23 cellular contexts compared by ENCODE assay signal in the genomic region with DNA sequence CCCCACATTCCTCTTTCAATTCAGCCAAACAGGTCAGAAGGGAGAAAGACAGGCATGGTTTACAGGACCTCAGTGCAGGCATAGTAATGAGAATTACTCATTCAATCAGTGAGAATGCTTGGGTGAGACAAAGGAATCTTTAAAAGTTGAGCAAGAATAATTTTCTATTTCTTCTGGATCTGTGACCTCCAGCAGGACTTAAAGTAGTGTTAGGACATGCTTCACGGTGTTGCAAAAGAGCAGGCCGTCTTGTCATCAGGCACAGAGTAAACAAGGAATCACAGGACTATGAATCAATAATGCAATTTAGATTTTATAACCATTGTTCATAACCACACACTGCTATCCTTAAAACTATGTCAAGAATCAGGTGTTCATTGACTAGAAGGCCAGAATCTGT.
A peak's percentile ranks its signal among the peaks of the same experiment; 100 is the strongest.
DNase-seq lines count a peak whose midpoint lies in the region; ATAC-seq, FAIRE-seq and TF ChIP-seq lines count a peak whose summit lies in the region.
"Had no signal": no experiment of that assay in that cellular context is flagged by ENCODE, and none has a peak within 500 bp of the region (broad histone marks: within the 10 kb centered on the region; RNA-seq: fewer than 3 reads in every experiment).

No MANE protein-coding gene starts in this region.

- 73% methylated on average over 2 of the region's 2 CpGs for WGBS in mesenchymal stem cell

- no peaks in the 10 kb centered on the region for H3K4me1 ChIP-seq in mesenchymal stem cell (ENCODE audit: control insufficient read depth, insufficient read depth, low read depth, low read length)
- H3K4me1 ChIP-seq: testis had no signal

- H3K4me3 ChIP-seq in mesenchymal stem cell (ENCODE audit: insufficient read depth in 1 of 2, low read depth in 1 of 2, low read length in 2 of 2), result no peak overlapping the region
- H3K4me3 ChIP-seq: testis had no signal

- H3K4me3 Mint-ChIP-seq in natural killer cell, result no peak overlapping the region
- H3K4me3 Mint-ChIP-seq: activated naive CD8-positive, alpha-beta T cell treated with anti-CD3 and anti-CD28 coated beads, Interleukin-2, amount 50 U/mL, for 24 hours; activated T-cell treated with anti-CD3 and anti-CD28 coated beads, Interleukin-2, amount 50 U/mL, for 72 hours; naive thymus-derived CD4-positive, alpha-beta T cell had no signal

- H2BK5ac ChIP-seq in mesenchymal stem cell (ENCODE audit: low read depth, low read length, poor library complexity, severe bottlenecking), result no peak overlapping the region

- no peaks in the 10 kb centered on the region for H3K9me3 ChIP-seq in mesenchymal stem cell (ENCODE audit: control insufficient read depth, low read length)
- H3K9me3 ChIP-seq: testis had no signal

- no peak for TF ChIP-seq CTCF in natural killer cell (IDR thresholded peaks at IDR 0.05)

- H2BK12ac ChIP-seq in mesenchymal stem cell (ENCODE audit: low read length in 2 of 2), result no peak overlapping the region

- no peak overlapping the region for H3K27ac ChIP-seq in mesenchymal stem cell (ENCODE audit: low read length, poor library complexity, severe bottlenecking)
- H3K27ac ChIP-seq: testis had no signal

- no peaks in the 10 kb centered on the region for H3K36me3 ChIP-seq in mesenchymal stem cell (ENCODE audit: control insufficient read depth in 1 of 2, insufficient read depth in 2 of 2, low read depth in 1 of 2, low read length in 2 of 2)

- ATAC-seq in GM18858 (IDR thresholded peaks at IDR 0.05; ENCODE audit: unreplicated experiment), result no peak
- no peak for ATAC-seq in natural killer cell
- ATAC-seq: activated naive CD8-positive, alpha-beta T cell treated with anti-CD3 and anti-CD28 coated beads, Interleukin-2, amount 50 U/mL, for 24 hours; activated T-cell treated with anti-CD3 and anti-CD28 coated beads, Interleukin-2, amount 50 U/mL, for 72 hours; left ventricle myocardium superior; naive thymus-derived CD4-positive, alpha-beta T cell had no signal

- H4K91ac ChIP-seq in mesenchymal stem cell (ENCODE audit: low read length), result no peak overlapping the region

- peaks cover under 1 to 2% of the 10 kb centered on the region in 2 donors for H3K9me3 Mint-ChIP-seq in natural killer cell
- H3K9me3 Mint-ChIP-seq: activated naive CD8-positive, alpha-beta T cell treated with anti-CD3 and anti-CD28 coated beads, Interleukin-2, amount 50 U/mL, for 24 hours had no signal

- no peak overlapping the region for H4K8ac ChIP-seq in mesenchymal stem cell (ENCODE audit: low read length)

- H2BK120ac ChIP-seq in mesenchymal stem cell (ENCODE audit: low read depth, low read length), result no peak overlapping the region

- H3K79me1 ChIP-seq in mesenchymal stem cell (replicated peaks; ENCODE audit: low read length, poor library complexity, severe bottlenecking), result no peaks in the 10 kb centered on the region

- H3K9ac ChIP-seq in mesenchymal stem cell (ENCODE audit: low read length), result no peak overlapping the region

- no peaks in the 10 kb centered on the region for H3K27me3 ChIP-seq in mesenchymal stem cell (ENCODE audit: control insufficient read depth in 1 of 2, insufficient read depth in 1 of 2, low read length in 2 of 2)
- H3K27me3 ChIP-seq: testis had no signal

- no peak overlapping the region for H2BK15ac ChIP-seq in mesenchymal stem cell (ENCODE audit: low read depth, poor library complexity, severe bottlenecking)

- H3K4me2 ChIP-seq in mesenchymal stem cell (ENCODE audit: low read length, poor library complexity, severe bottlenecking), result no peak overlapping the region

- H3K4me1 Mint-ChIP-seq in natural killer cell, result no peaks in the 10 kb centered on the region
- H3K4me1 Mint-ChIP-seq: activated naive CD8-positive, alpha-beta T cell treated with anti-CD3 and anti-CD28 coated beads, Interleukin-2, amount 50 U/mL, for 24 hours; naive thymus-derived CD4-positive, alpha-beta T cell had no signal

- DNase-seq in AG08395 (ENCODE audit: low spot score), result peak; percentile 18
- peak; percentile 3 for DNase-seq in HK-2 (ENCODE audit: unreplicated experiment)
- peak; percentile 0 for DNase-seq in mesenchymal stem cell
- DNase-seq in natural killer cell, result no peak
- no peak for DNase-seq in amniotic stem cell (lab: John Stamatoyannopoulos, UW)
- DNase-seq in activated CD8-positive, alpha-beta memory T cell treated with anti-CD3 and anti-CD28 coated beads, Interleukin-2, amount 50 U/mL, for 4 hours, result no peak
- DNase-seq: activated CD4-positive, alpha-beta T cell treated with anti-CD3 and anti-CD28 coated beads, Interleukin-2, amount 50 U/mL, for 48 hours; activated naive CD8-positive, alpha-beta T cell treated with anti-CD3 and anti-CD28 coated beads, Interleukin-2, amount 50 U/mL, for 24 hours; activated T-cell treated with anti-CD3 and anti-CD28 coated beads, Interleukin-2, amount 50 U/mL, for 72 hours; DMS 273 treated with DMSO at 0.1 percent for 48 hours; erythroblast; KG1; left ventricle myocardium superior; naive thymus-derived CD4-positive, alpha-beta T cell; NCI-H1436; NCI-H446; stimulated activated CD4-positive, alpha-beta T cell treated with anti-CD3 and anti-CD28 coated beads, Interleukin-2, amount 100 ng/mL, for 24 hours; stimulated activated CD8-positive, alpha-beta memory T cell treated with anti-CD3 and anti-CD28 coated beads, Interleukin-4, amount 100 ng/mL, for 48 hours; testis had no signal

- no peak overlapping the region for H2AFZ ChIP-seq in mesenchymal stem cell (ENCODE audit: low read depth, low read length)

- no peak overlapping the region for H2AK5ac ChIP-seq in mesenchymal stem cell (ENCODE audit: low read length, severe bottlenecking)

- intact Hi-C loops in natural killer cell (cut with micrococcal nuclease), result no loop called here

- H3K14ac ChIP-seq in mesenchymal stem cell (ENCODE audit: low read length in 2 of 2), result no peak overlapping the region

- no peak overlapping the region for H3K23ac ChIP-seq in mesenchymal stem cell (ENCODE audit: low read length in 2 of 2)

- FAIRE-seq in colon (lab: Jason Lieb, UNC), result peak; percentile 60
- FAIRE-seq: H54, TTC549 had no signal

- H3K27me3 Mint-ChIP-seq in natural killer cell (ENCODE audit: low read depth in 2 of 2), result no peaks in the 10 kb centered on the region
- H3K27me3 Mint-ChIP-seq: activated naive CD8-positive, alpha-beta T cell treated with anti-CD3 and anti-CD28 coated beads, Interleukin-2, amount 50 U/mL, for 24 hours; naive thymus-derived CD4-positive, alpha-beta T cell had no signal

- no peak overlapping the region for H3K27ac Mint-ChIP-seq in natural killer cell
- H3K27ac Mint-ChIP-seq: activated naive CD8-positive, alpha-beta T cell treated with anti-CD3 and anti-CD28 coated beads, Interleukin-2, amount 50 U/mL, for 24 hours; activated T-cell treated with anti-CD3 and anti-CD28 coated beads, Interleukin-2, amount 50 U/mL, for 72 hours; naive thymus-derived CD4-positive, alpha-beta T cell had no signal

- no peak overlapping the region for H3K4ac ChIP-seq in mesenchymal stem cell (ENCODE audit: low read depth in 1 of 2, low read length in 2 of 2)

- H3K36me3 Mint-ChIP-seq in natural killer cell, result no peaks in the 10 kb centered on the region
- H3K36me3 Mint-ChIP-seq: naive thymus-derived CD4-positive, alpha-beta T cell had no signal

- no peak overlapping the region for H3K18ac ChIP-seq in mesenchymal stem cell (ENCODE audit: low read depth in 1 of 2, low read length in 2 of 2)

Comparison
In these comparisons a context has a peak if more than half of its experiments do, and no peak if none do; other contexts are left out.
1. DNase-seq: peak in AG08395 (single experiment), HK-2 (single experiment) and mesenchymal stem cell (single experiment); none in natural killer cell (single experiment), amniotic stem cell (single experiment) and activated CD8-positive, alpha-beta memory T cell treated with anti-CD3 and anti-CD28 coated beads, Interleukin-2, amount 50 U/mL, for 4 hours (single experiment).